Comparison of ENCODE assay signal across 10 cellular contexts in the genomic region with DNA sequence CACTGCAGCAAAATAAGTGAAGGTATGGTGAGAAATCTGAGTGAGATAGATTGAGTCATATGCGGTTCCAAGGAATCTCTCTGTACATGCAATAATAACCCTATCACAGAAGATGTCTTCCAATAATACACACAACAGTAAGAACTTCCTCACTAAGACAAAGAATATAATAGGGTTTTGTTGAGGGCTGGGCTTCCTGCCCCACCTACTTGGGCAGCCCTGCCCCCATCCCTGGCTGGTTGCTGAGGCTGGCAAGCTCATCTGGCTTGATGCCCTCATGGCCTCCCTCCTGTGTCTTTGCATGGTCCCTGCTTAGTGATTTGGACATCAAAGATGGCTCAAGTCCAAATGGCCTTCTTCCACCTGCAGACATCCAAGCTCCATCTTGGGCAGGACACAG.
DNase-seq lines count a peak whose midpoint lies in the region; ATAC-seq and TF ChIP-seq lines count a peak whose summit lies in the region.
"Had no signal": no experiment of that assay in that cellular context is flagged by ENCODE, and none has a peak within 500 bp of the region (broad histone marks: within the 10 kb centered on the region; RNA-seq: fewer than 3 reads in every experiment).

No MANE protein-coding gene starts in this region.

- peak overlapping the region; percentile 97 for H3K4me3 Mint-ChIP-seq in activated naive CD4-positive, alpha-beta T cell treated with anti-CD3 and anti-CD28 coated beads, Interleukin-2, amount 50 U/mL, for 24 hours

- peaks cover 22% of the 10 kb centered on the region for H3K4me1 ChIP-seq in BLaER1
- H3K4me1 ChIP-seq in KMS-11 (ENCODE audit: low read depth, poor library complexity, severe bottlenecking), result peaks cover 87% of the 10 kb centered on the region
- peaks cover 40% of the 10 kb centered on the region for H3K4me1 ChIP-seq in iPS-18a (ENCODE audit: control insufficient read depth, low read depth, low read length)

- H3K36me3 ChIP-seq in BLaER1 (no peaks in the 10 kb centered on the region), KMS-11 (ENCODE audit: insufficient read depth) (no peaks in the 10 kb centered on the region), iPS-18a (ENCODE audit: control insufficient read depth, low read depth, low read length) (no peaks in the 10 kb centered on the region)
- H3K36me3 ChIP-seq: esophagus muscularis mucosa had no signal

- H3K9me3 ChIP-seq in BLaER1, result peaks cover 10% of the 10 kb centered on the region
- no peaks in the 10 kb centered on the region for H3K9me3 ChIP-seq in iPS-18a (ENCODE audit: control insufficient read depth, low read depth, low read length)
- H3K9me3 ChIP-seq: esophagus muscularis mucosa had no signal

- H3K27me3 Mint-ChIP-seq in activated naive CD4-positive, alpha-beta T cell treated with anti-CD3 and anti-CD28 coated beads, Interleukin-2, amount 50 U/mL, for 24 hours, result no peaks in the 10 kb centered on the region

- H3K9ac ChIP-seq in BLaER1, result no peak overlapping the region
- H3K9ac ChIP-seq in KMS-11, result no peak overlapping the region
- H3K9ac ChIP-seq in iPS-18a (ENCODE audit: low read length), result no peak overlapping the region

- TF ChIP-seq CTCF in KMS-11 (conservative IDR thresholded peaks at IDR 0.05; ENCODE audit: low read depth, low read length), result no peak

- H3K9me3 Mint-ChIP-seq in activated naive CD4-positive, alpha-beta T cell treated with anti-CD3 and anti-CD28 coated beads, Interleukin-2, amount 50 U/mL, for 24 hours, result no peaks in the 10 kb centered on the region

- H3K27me3 ChIP-seq in BLaER1 (peaks cover 91% of the 10 kb centered on the region), KMS-11 (ENCODE audit: insufficient read depth, low read depth) (no peaks in the 10 kb centered on the region), iPS-18a (ENCODE audit: control insufficient read depth, insufficient read depth, low read length) (no peaks in the 10 kb centered on the region)
- H3K27me3 ChIP-seq: esophagus muscularis mucosa had no signal

- no peak for ATAC-seq in HG03095 (IDR thresholded peaks at IDR 0.05; ENCODE audit: unreplicated experiment)

- H3K27ac ChIP-seq in BLaER1 (no peak overlapping the region), KMS-11 (no peak overlapping the region), iPS-18a (ENCODE audit: low read length) (no peak overlapping the region)
- H3K27ac ChIP-seq: HL-60 had no signal

- peaks cover 31% of the 10 kb centered on the region for H3K4me1 Mint-ChIP-seq in activated naive CD4-positive, alpha-beta T cell treated with anti-CD3 and anti-CD28 coated beads, Interleukin-2, amount 50 U/mL, for 24 hours

- H4K20me1 ChIP-seq in BLaER1 (peaks cover 19% of the 10 kb centered on the region; the same call in 1 of the 2 replicates), KMS-11 (ENCODE audit: insufficient read depth) (no peaks in the 10 kb centered on the region)

- H2AFZ ChIP-seq in KMS-11 (ENCODE audit: low read depth), result no peak overlapping the region

- peak overlapping the region; percentile 100 for H3K27ac Mint-ChIP-seq in activated naive CD4-positive, alpha-beta T cell treated with anti-CD3 and anti-CD28 coated beads, Interleukin-2, amount 50 U/mL, for 24 hours

- peak overlapping the region; percentile 72 for H3K4me2 ChIP-seq in BLaER1
- peak overlapping the region; percentile 66; the same call in 1 of the 2 replicates for H3K4me2 ChIP-seq in KMS-11

- peaks cover 40% of the 10 kb centered on the region; the same call in 1 of the 2 replicates for H3K79me2 ChIP-seq in KMS-11 (ENCODE audit: insufficient read depth, low read depth)

- H3K4me3 ChIP-seq in BLaER1 (no peak overlapping the region), KMS-11 (IDR thresholded peaks at IDR 0.05; ENCODE audit: insufficient read depth, low read depth, low read length) (no peak overlapping the region), iPS-18a (ENCODE audit: low read length) (peak overlapping the region; percentile 3)
- H3K4me3 ChIP-seq: esophagus muscularis mucosa had no signal

- no peak for DNase-seq in KG1 (lab: John Stamatoyannopoulos, UW)
- no peak for DNase-seq in kidney glomerular epithelial cell (lab: John Stamatoyannopoulos, UW)
- no peak for DNase-seq in effector CD4-positive, alpha-beta T cell

- H3K36me3 Mint-ChIP-seq in activated naive CD4-positive, alpha-beta T cell treated with anti-CD3 and anti-CD28 coated beads, Interleukin-2, amount 50 U/mL, for 24 hours, result peaks cover 6% of the 10 kb centered on the region
